Comparison of ENCODE assay signal across 16 cellular contexts in the genomic region with DNA sequence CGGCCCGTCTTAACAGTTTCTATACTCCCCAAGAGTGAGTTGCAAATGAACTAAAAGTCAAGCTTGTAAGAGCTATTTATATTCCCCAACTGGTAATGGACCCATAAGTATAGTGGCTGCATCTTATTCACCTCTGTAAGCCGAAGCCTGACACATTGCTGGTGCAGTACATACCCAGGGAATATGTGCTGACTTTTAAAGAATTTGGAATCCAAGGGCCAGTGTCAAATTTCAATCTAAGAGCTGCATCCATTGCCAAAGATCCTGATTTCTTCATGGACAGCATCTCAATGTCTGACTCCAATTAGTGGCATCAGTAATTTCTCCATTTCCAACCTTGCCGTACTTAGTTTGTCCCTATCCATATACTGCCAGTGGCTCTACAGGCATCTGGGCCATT. TPM values are rescaled to one million over a fixed set of nuclear protein-coding genes. Genes with fewer than 3 reads are reported as not detected.
A peak's percentile ranks its signal among the peaks of the same experiment; 100 is the strongest.
DNase-seq lines count a peak whose midpoint lies in the region; ATAC-seq and TF ChIP-seq lines count a peak whose summit lies in the region.
"Had no signal": no experiment of that assay in that cellular context is flagged by ENCODE, and none has a peak within 500 bp of the region (broad histone marks: within the 10 kb centered on the region; RNA-seq: fewer than 3 reads in every experiment).

No MANE protein-coding gene starts in this region.

- POLR2A ChIA-PET in SK-N-SH (lab: Yijun Ruan, JAX), result no interaction called here

- no peaks in the 10 kb centered on the region for H3K36me3 Mint-ChIP-seq in endodermal cell (ENCODE audit: low read depth)
- H3K36me3 Mint-ChIP-seq: CD4-positive, alpha-beta memory T cell had no signal

- CTCF ChIA-PET in SK-N-SH (lab: Yijun Ruan, JAX), result interaction anchor here (1.1 to 1.6 kb wide), 3 partner anchors 18 to 44 kb away, joined by 3 to 4 read pairs (median 3); no protein-coding TSS in a partner anchor

- no peak overlapping the region for H3K4me3 Mint-ChIP-seq in endodermal cell
- H3K4me3 Mint-ChIP-seq: CD4-positive, alpha-beta memory T cell; HFFc6; IgD-negative memory B cell had no signal

- H3K4me1 Mint-ChIP-seq in endodermal cell, result no peaks in the 10 kb centered on the region
- H3K4me1 Mint-ChIP-seq: CD4-positive, alpha-beta memory T cell; IgD-negative memory B cell had no signal

- peak; percentile 75 for ATAC-seq in SK-N-SH treated with all-trans-retinoic acid at 6 μM for 48 hours

- no peak overlapping the region for H3K27ac Mint-ChIP-seq in endodermal cell
- H3K27ac Mint-ChIP-seq: CD4-positive, alpha-beta memory T cell; HFFc6; IgD-negative memory B cell had no signal

- TF ChIP-seq CTCF in SK-N-SH (IDR thresholded peaks at IDR 0.05) (no peak), endodermal cell (conservative IDR thresholded peaks at IDR 0.05) (no peak), foreskin fibroblast (IDR thresholded peaks at IDR 0.05; ENCODE audit: low read depth, low read length) (no peak)

- H2AFZ ChIP-seq in SK-N-SH (ENCODE audit: low read depth), result no peak overlapping the region
- no peak overlapping the region for H2AFZ ChIP-seq in Karpas-422 (ENCODE audit: low read length)

- WGBS in SK-N-SH (ENCODE audit: low lambda C conversion rate), result 69% methylated on average over 4 of the region's 4 CpGs
- 93 to 96% methylated on average over 3 of the region's 4 CpGs for WGBS in endodermal cell (ENCODE audit: insufficient coverage in 1 of 2, insufficient read length in 1 of 2), 2 experiments

- TF ChIP-seq EP300 in SK-N-SH (IDR thresholded peaks at IDR 0.05; ENCODE audit: borderline replicate concordance in 1 of 2, low read depth in 1 of 2, low read length in 1 of 2), result no peak

- H3K4me3 ChIP-seq in SK-N-SH (ENCODE audit: low read depth in 2 of 2, low read length in 1 of 2) (no peak overlapping the region), BLaER1 (no peak overlapping the region), endodermal cell (ENCODE audit: low read length) (no peak overlapping the region), foreskin fibroblast (ENCODE audit: low read depth in 1 of 2, low read length in 2 of 2) (no peak overlapping the region), Karpas-422 (ENCODE audit: low read length) (no peak overlapping the region)
- H3K4me3 ChIP-seq: HAP-1 had no signal

- H3K36me3 ChIP-seq in SK-N-SH (replicated peaks in 1 of 2; ENCODE audit: control insufficient read depth in 1 of 2, insufficient read depth in 2 of 2, low read length in 1 of 2), result no peaks in the 10 kb centered on the region
- peaks cover 49% of the 10 kb centered on the region for H3K36me3 ChIP-seq in BLaER1
- H3K36me3 ChIP-seq in endodermal cell (ENCODE audit: control insufficient read depth, insufficient read depth, low read length), result no peaks in the 10 kb centered on the region
- no peaks in the 10 kb centered on the region for H3K36me3 ChIP-seq in Karpas-422 (ENCODE audit: insufficient read depth, low read length)
- H3K36me3 ChIP-seq: HAP-1 had no signal

- H3K9me2 ChIP-seq in SK-N-SH (no peaks in the 10 kb centered on the region), Karpas-422 (replicated peaks; ENCODE audit: insufficient read depth, low read length) (no peaks in the 10 kb centered on the region)

- TF ChIP-seq RAD21 in SK-N-SH (IDR thresholded peaks at IDR 0.05; ENCODE audit: low read length), result no peak

- DNase-seq in SK-N-SH (no peak), endodermal cell (peak; percentile 0), foreskin fibroblast (peak; percentile 31 to 66), NCI-H748 treated with DMSO at 0.1 percent for 48 hours (lab: John Stamatoyannopoulos, UW) (no peak), NAMALWA (ENCODE audit: low spot score) (no peak), Karpas-422 (no peak)
- DNase-seq: CD4-positive, alpha-beta memory T cell; DMS79; EL; HFFc6 had no signal

- peaks cover 3% of the 10 kb centered on the region for H3K27me3 Mint-ChIP-seq in endodermal cell (ENCODE audit: insufficient read depth)

- H3K27me3 ChIP-seq in SK-N-SH (ENCODE audit: insufficient read depth) (no peaks in the 10 kb centered on the region), BLaER1 (no peaks in the 10 kb centered on the region), endodermal cell (ENCODE audit: control insufficient read depth, insufficient read depth, low read length, poor library complexity, severe bottlenecking) (no peaks in the 10 kb centered on the region), Karpas-422 (ENCODE audit: low read length) (no peaks in the 10 kb centered on the region)

- H3K9me3 ChIP-seq in SK-N-SH (no peaks in the 10 kb centered on the region), BLaER1 (peaks cover 42% of the 10 kb centered on the region), endodermal cell (ENCODE audit: control insufficient read depth, low read length) (peaks cover 12% of the 10 kb centered on the region), Karpas-422 (ENCODE audit: low read length) (no peaks in the 10 kb centered on the region)

- no peaks in the 10 kb centered on the region for H3K79me2 ChIP-seq in SK-N-SH (ENCODE audit: insufficient read depth)
- H3K79me2 ChIP-seq in Karpas-422 (ENCODE audit: low read length), result no peaks in the 10 kb centered on the region

- peaks cover 22% of the 10 kb centered on the region for H3K9me3 Mint-ChIP-seq in endodermal cell
- H3K9me3 Mint-ChIP-seq: HFFc6 had no signal

- H3K4me2 ChIP-seq in SK-N-SH (no peak overlapping the region), BLaER1 (0 out of 2 replicates have a peak overlapping the region, but pooled peaks have one; percentile 2), Karpas-422 (ENCODE audit: low read depth, low read length, poor library complexity, severe bottlenecking) (no peak overlapping the region)

- H3F3A ChIP-seq in SK-N-SH (replicated peaks; ENCODE audit: insufficient read depth), result no peaks in the 10 kb centered on the region

- peaks cover 0 to 2% of the 10 kb centered on the region in 2 experiments; a peak in 1 of 4 replicates for H3K4me1 ChIP-seq in SK-N-SH (ENCODE audit: control insufficient read depth in 1 of 2, insufficient read depth in 2 of 2, low read depth in 1 of 2, low read length in 1 of 2)
- peaks cover 55% of the 10 kb centered on the region for H3K4me1 ChIP-seq in BLaER1
- H3K4me1 ChIP-seq in endodermal cell (ENCODE audit: control insufficient read depth, insufficient read depth, low read length), result no peaks in the 10 kb centered on the region
- no peaks in the 10 kb centered on the region for H3K4me1 ChIP-seq in Karpas-422 (ENCODE audit: low read length)

- no peak overlapping the region for H3K9ac ChIP-seq in SK-N-SH
- H3K9ac ChIP-seq in BLaER1, result no peak overlapping the region
- H3K9ac ChIP-seq in endodermal cell (ENCODE audit: extremely low read depth, low read length, poor library complexity, severe bottlenecking), result no peak overlapping the region
- no peak overlapping the region for H3K9ac ChIP-seq in Karpas-422 (ENCODE audit: low read length)

- no peaks in the 10 kb centered on the region for H4K20me1 ChIP-seq in SK-N-SH (ENCODE audit: insufficient read depth)
- peaks cover 50% of the 10 kb centered on the region for H4K20me1 ChIP-seq in BLaER1
- no peaks in the 10 kb centered on the region for H4K20me1 ChIP-seq in Karpas-422 (ENCODE audit: insufficient read depth, low read depth, low read length)

- H3K27ac ChIP-seq in SK-N-SH (ENCODE audit: low read depth in 2 of 2, low read length in 1 of 2) (no peak overlapping the region), BLaER1 (no peak overlapping the region), endodermal cell (ENCODE audit: low read depth, low read length) (no peak overlapping the region), Karpas-422 (ENCODE audit: low read length) (no peak overlapping the region)
- H3K27ac ChIP-seq: 22Rv1, C4-2B had no signal

TF ChIP-seq in SK-N-SH, 30 proteins besides CTCF, POLR2A, EP300 and RAD21:
- TF ChIP-seq RFX5 (IDR thresholded peaks at IDR 0.05; ENCODE audit: low read length), result no peak

RNA-seq across cellular contexts. Expression of gene FRMD4B, which starts 42.0 kb away (rescaled TPM):
- polyA plus RNA-seq in SK-N-SH (2012; rRNA removed), result 0.53 and 0.91 TPM in 2 replicates
- polyA plus RNA-seq in SK-N-SH (2012; cell fraction: cytosol; rRNA removed), result 0.50 and 0.60 TPM in 2 replicates
- polyA plus RNA-seq in SK-N-SH (2012; cell fraction: nucleus; rRNA removed), result 0.82 and 0.85 TPM in 2 replicates
- total RNA-seq in endodermal cell, result 1 to 10 TPM; 2.1 to 2.2 TPM
- polyA plus RNA-seq in endodermal cell (2013, experiment 1 of 2), result 22.2 TPM
- polyA plus RNA-seq in endodermal cell (2013, experiment 2 of 2), result 25.4 TPM
- not detected in 2 replicates for total RNA-seq in Karpas-422 (2014; rRNA removed; shearing (Covaris generic); ENCODE audit: low replicate concordance)

Comparison
In these comparisons a context has a peak if more than half of its experiments do, and no peak if none do; other contexts are left out.
1. DNase-seq: peak in endodermal cell (single experiment) and foreskin fibroblast (2 of 2); none in SK-N-SH (single experiment), NCI-H748 treated with DMSO at 0.1 percent for 48 hours (single experiment), NAMALWA (single experiment) and Karpas-422 (single experiment).